In the genomic region with DNA sequence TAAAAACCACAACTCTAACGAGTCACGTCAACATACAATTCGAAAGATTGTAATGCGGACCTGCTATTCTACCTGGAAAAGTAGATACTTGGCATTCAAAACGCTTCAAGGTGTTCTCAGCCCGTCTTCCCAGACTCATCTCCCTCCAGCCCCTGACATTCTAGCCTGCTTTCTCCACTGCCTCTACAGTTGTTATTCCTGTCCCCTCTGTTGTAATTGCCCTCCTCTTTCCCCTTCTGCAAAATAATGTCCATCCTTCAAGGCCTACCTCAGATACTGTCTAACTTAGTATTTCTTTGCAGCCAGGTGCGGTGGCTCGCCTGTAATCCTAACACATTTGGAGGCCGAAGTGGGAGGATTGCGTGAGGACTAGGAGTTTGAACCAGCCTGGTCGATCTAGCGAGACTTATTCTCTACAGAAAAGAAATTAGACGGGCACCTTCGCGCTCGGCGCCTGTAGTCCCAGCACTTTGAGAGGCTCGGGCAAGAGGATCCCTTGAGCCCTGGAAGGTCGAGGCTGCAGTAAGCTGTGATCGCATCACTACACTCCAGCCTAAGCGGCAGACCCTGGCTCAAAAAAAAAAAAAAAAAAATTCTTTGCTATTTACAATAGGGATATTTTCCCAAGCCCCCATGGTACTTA, we compare ENCODE assay signal across 8 cellular contexts. TPM values are rescaled to one million over a fixed set of nuclear protein-coding genes. Genes with fewer than 3 reads are reported as not detected.
DNase-seq lines count a peak whose midpoint lies in the region; ATAC-seq, FAIRE-seq and TF ChIP-seq lines count a peak whose summit lies in the region.

No MANE protein-coding gene starts in this region.

- no peaks in the 10 kb centered on the region for H3K4me1 ChIP-seq in BE2C
- H3K4me1 ChIP-seq in muscle layer of colon (ENCODE audit: insufficient read depth, low read length), result peaks cover 8% of the 10 kb centered on the region

- peak overlapping the region; percentile 97 to 99 (median 98) for H3K4me3 Mint-ChIP-seq in IgD-negative memory B cell
- peak overlapping the region; percentile 92 for H3K4me3 Mint-ChIP-seq in central memory CD8-positive, alpha-beta T cell

- H3K4me3 ChIP-seq in BE2C (ENCODE audit: low read depth, low read length) (peak overlapping the region; percentile 85), muscle layer of colon (ENCODE audit: low read depth in 1 of 2, low read length in 2 of 2) (peak overlapping the region; percentile 79 to 82)

- no peak for ATAC-seq in central memory CD8-positive, alpha-beta T cell (replicated peaks; ENCODE audit: extremely low read depth, poor library complexity, severe bottlenecking)
- ATAC-seq in HG02938 (IDR thresholded peaks at IDR 0.05; ENCODE audit: unreplicated experiment), result no peak
- ATAC-seq in HG02678 (IDR thresholded peaks at IDR 0.05; ENCODE audit: unreplicated experiment), result no peak

- peaks cover 18% of the 10 kb centered on the region for H3K36me3 ChIP-seq in BE2C
- peaks cover 11% of the 10 kb centered on the region for H3K36me3 ChIP-seq in muscle layer of colon (ENCODE audit: insufficient read depth, low read length)

- H3K27ac Mint-ChIP-seq in IgD-negative memory B cell, result peak overlapping the region; percentile 98 to 99 (median 99)
- peak overlapping the region; percentile 98 for H3K27ac Mint-ChIP-seq in central memory CD8-positive, alpha-beta T cell (ENCODE audit: low read depth)

- peak overlapping the region; percentile 59 for H3K9ac ChIP-seq in muscle layer of colon (ENCODE audit: low read length)

- peaks cover 10 to 20% (median 14%) of the 10 kb centered on the region in 3 donors for H3K4me1 Mint-ChIP-seq in IgD-negative memory B cell
- peaks cover 18% of the 10 kb centered on the region for H3K4me1 Mint-ChIP-seq in central memory CD8-positive, alpha-beta T cell

- H3K27me3 ChIP-seq in BE2C (no peaks in the 10 kb centered on the region), muscle layer of colon (ENCODE audit: control insufficient read depth in 1 of 2, insufficient read depth in 2 of 2, low read length in 2 of 2) (no peaks in the 10 kb centered on the region)

- no peaks in the 10 kb centered on the region for H3K9me3 Mint-ChIP-seq in IgD-negative memory B cell
- H3K9me3 Mint-ChIP-seq in central memory CD8-positive, alpha-beta T cell, result no peaks in the 10 kb centered on the region

- peaks cover 2% of the 10 kb centered on the region for H3K36me3 Mint-ChIP-seq in IgD-negative memory B cell
- H3K36me3 Mint-ChIP-seq in central memory CD8-positive, alpha-beta T cell (ENCODE audit: insufficient read depth), result peaks cover 24% of the 10 kb centered on the region

- FAIRE-seq in D721Med (lab: Jason Lieb, UNC), result no peak

- H3K9me3 ChIP-seq in BE2C (no peaks in the 10 kb centered on the region), muscle layer of colon (ENCODE audit: low read length) (no peaks in the 10 kb centered on the region)

- H3K27me3 Mint-ChIP-seq in IgD-negative memory B cell, result no peaks in the 10 kb centered on the region
- no peaks in the 10 kb centered on the region for H3K27me3 Mint-ChIP-seq in central memory CD8-positive, alpha-beta T cell

- peak overlapping the region; percentile 87 for H3K27ac ChIP-seq in muscle layer of colon (ENCODE audit: low read depth, low read length)

- no peak for TF ChIP-seq CTCF in BE2C (IDR thresholded peaks at IDR 0.05; ENCODE audit: low read depth, low read length)
- TF ChIP-seq CTCF in D721Med (IDR thresholded peaks at IDR 0.05; ENCODE audit: insufficient read depth, missing control alignments), result no peak

- DNase-seq in BE2C (no peak), NCI-H2081 treated with DMSO at 0.1 percent for 48 hours (lab: John Stamatoyannopoulos, UW) (no peak), D721Med (ENCODE audit: insufficient read length, low spot score) (no peak)
- DNase-seq in central memory CD8-positive, alpha-beta T cell (ENCODE audit: low spot score in 2 of 2), result no peak

RNA-seq across cellular contexts. Expression of a gene that starts 0.8 kb away (rescaled TPM):
- 88.8 TPM for polyA plus RNA-seq in BE2C (2012; ENCODE audit: insufficient read depth, insufficient read length, low read depth)
- polyA plus RNA-seq in IgD-negative memory B cell, result 86.7 TPM

RNA-seq across cellular contexts. Expression of a gene that starts 33.2 kb away (rescaled TPM):
- polyA plus RNA-seq in BE2C (2012; ENCODE audit: insufficient read depth, insufficient read length, low read depth), result 206 TPM
- polyA plus RNA-seq in IgD-negative memory B cell, result 76.4 TPM
